1 cellular context compared by ENCODE assay signal in genomic region chr5:159933531-159934485, GRCh38.
TF ChIP-seq lines count a peak whose summit lies in the region.

No MANE protein-coding gene starts in this region.

TF ChIP-seq in SK-N-SH, 30 proteins besides CTCF, POLR2A, EP300 and RAD21 (continued from another document):
- TF ChIP-seq ZBTB33 (IDR thresholded peaks at IDR 0.05; ENCODE audit: borderline replicate concordance, low read depth) (no peak), YY1 (IDR thresholded peaks at IDR 0.05; ENCODE audit: low read depth) (no peak), FOSL2 (IDR thresholded peaks at IDR 0.05; ENCODE audit: borderline replicate concordance, low read depth) (no peak), MEF2A (IDR thresholded peaks at IDR 0.05; ENCODE audit: borderline replicate concordance, low read depth) (no peak), JUND (IDR thresholded peaks at IDR 0.05) (no peak), CHD2 (IDR thresholded peaks at IDR 0.05; ENCODE audit: low read length, partially characterized antibody) (no peak), SIN3A (IDR thresholded peaks at IDR 0.05; ENCODE audit: borderline replicate concordance, low read depth, low read length) (no peak)
